ENCODE assay signal across 8 cellular contexts in genomic region chr18:63823516-63824219, GRCh38. TPM values are rescaled to one million over a fixed set of nuclear protein-coding genes. Genes with fewer than 3 reads are reported as not detected.
A peak's percentile ranks its signal among the peaks of the same experiment; 100 is the strongest.
DNase-seq lines count a peak whose midpoint lies in the region; ATAC-seq and TF ChIP-seq lines count a peak whose summit lies in the region.

No MANE protein-coding gene starts in this region.

- no peak overlapping the region for H3K4me3 ChIP-seq in hepatocyte
- H3K4me3 ChIP-seq in testis = no peak overlapping the region

- H3K27ac ChIP-seq in hepatocyte = no peak overlapping the region
- H3K27ac ChIP-seq in testis = no peak overlapping the region

- H3K4me2 ChIP-seq in hepatocyte = no peak overlapping the region

- no peaks in the 10 kb centered on the region for H3K9me2 ChIP-seq in hepatocyte (replicated peaks; ENCODE audit: insufficient read depth)

- H3K4me3 Mint-ChIP-seq in activated CD4-positive, alpha-beta T cell treated with anti-CD3 and anti-CD28 coated beads, Interleukin-2, amount 10 ng/mL, durations not matched to agents 24 days and 14 days = no peak overlapping the region

- H3K4me1 Mint-ChIP-seq in activated CD4-positive, alpha-beta T cell treated with anti-CD3 and anti-CD28 coated beads, Interleukin-2, amount 10 ng/mL, durations not matched to agents 24 days and 14 days = no peaks in the 10 kb centered on the region

- DNase-seq in activated effector memory CD4-positive, alpha-beta T cell treated with anti-CD3 and anti-CD28 coated beads, Interleukin-2, amount 50 U/mL, for 16 hours = peak; percentile 72
- DNase-seq in activated effector memory CD4-positive, alpha-beta T cell treated with Interleukin-2 at 50 U/mL for 16 hours = no peak
- peak; percentile 77 for DNase-seq in activated CD4-positive, alpha-beta T cell treated with anti-CD3 and anti-CD28 coated beads, Interleukin-2, amount 10 ng/mL, durations not matched to agents 24 days and 14 days
- no peak for DNase-seq in hepatocyte (ENCODE audit: low spot score)
- DNase-seq in testis = peak; percentile 56
- DNase-seq in activated gamma-delta T cell (lab: John Stamatoyannopoulos, UW) = no peak
- no peak for DNase-seq in NCI-H774 (lab: John Stamatoyannopoulos, UW)

- no peaks in the 10 kb centered on the region for H3K27me3 ChIP-seq in hepatocyte
- no peaks in the 10 kb centered on the region for H3K27me3 ChIP-seq in testis

- H3K27me3 Mint-ChIP-seq in activated CD4-positive, alpha-beta T cell treated with anti-CD3 and anti-CD28 coated beads, Interleukin-2, amount 10 ng/mL, durations not matched to agents 24 days and 14 days = peaks cover 12% of the 10 kb centered on the region

- no peaks in the 10 kb centered on the region for H3K79me2 ChIP-seq in hepatocyte

- ATAC-seq in GM21423 (IDR thresholded peaks at IDR 0.05; ENCODE audit: unreplicated experiment) = no peak

- no peaks in the 10 kb centered on the region for H3K9me3 ChIP-seq in hepatocyte (ENCODE audit: low read depth)
- H3K9me3 ChIP-seq in testis = no peaks in the 10 kb centered on the region

- no peak overlapping the region for H3K27ac Mint-ChIP-seq in activated CD4-positive, alpha-beta T cell treated with anti-CD3 and anti-CD28 coated beads, Interleukin-2, amount 10 ng/mL, durations not matched to agents 24 days and 14 days

- H3K36me3 Mint-ChIP-seq in activated CD4-positive, alpha-beta T cell treated with anti-CD3 and anti-CD28 coated beads, Interleukin-2, amount 10 ng/mL, durations not matched to agents 24 days and 14 days (ENCODE audit: low read depth) = no peaks in the 10 kb centered on the region

- H3K4me1 ChIP-seq in hepatocyte (ENCODE audit: insufficient read depth) = no peaks in the 10 kb centered on the region
- H3K4me1 ChIP-seq in testis = no peaks in the 10 kb centered on the region

- H2AFZ ChIP-seq in hepatocyte = no peak overlapping the region

- intact Hi-C loops in activated CD4-positive, alpha-beta T cell treated with anti-CD3 and anti-CD28 coated beads, Interleukin-2, amount 10 ng/mL, durations not matched to agents 24 days and 14 days (cut with micrococcal nuclease) = loop anchor here (1.0 to 2.0 kb wide), 3 partner anchors 21 to 156 kb away; no protein-coding TSS in a partner anchor
- intact Hi-C loops in testis (cut with DNase I; ENCODE audit: low total_unique reads) = no loop called here

- H4K20me1 ChIP-seq in hepatocyte (ENCODE audit: insufficient read depth, poor library complexity, severe bottlenecking) = no peaks in the 10 kb centered on the region

- no peak for TF ChIP-seq POLR2A in testis (IDR thresholded peaks at IDR 0.05)

- WGBS in hepatocyte (ENCODE audit: low lambda C conversion rate, missing lambda C conversion rate) = 76% methylated on average over 10 of the region's 10 CpGs
- WGBS in testis, 2 donors = 47 to 72% methylated on average over 10 of the region's 10 CpGs

- TF ChIP-seq CTCF in hepatocyte (IDR thresholded peaks at IDR 0.05; ENCODE audit: poor library complexity) = peak; percentile 30
- TF ChIP-seq CTCF in testis (IDR thresholded peaks at IDR 0.05) = peak in 1 of 3 experiments; percentile 56

- H3K36me3 ChIP-seq in hepatocyte (replicated peaks; ENCODE audit: insufficient read depth, low read depth) (no peaks in the 10 kb centered on the region), testis (ENCODE audit: low read depth, missing control alignments) (no peaks in the 10 kb centered on the region)

- H3K9me3 Mint-ChIP-seq in activated CD4-positive, alpha-beta T cell treated with anti-CD3 and anti-CD28 coated beads, Interleukin-2, amount 10 ng/mL, durations not matched to agents 24 days and 14 days = no peaks in the 10 kb centered on the region

RNA-seq across cellular contexts. Expression of gene SERPINB7, which starts 48.5 kb away (rescaled TPM):
- total RNA-seq in activated CD4-positive, alpha-beta T cell treated with anti-CD3 and anti-CD28 coated beads, Interleukin-2, amount 10 ng/mL, durations not matched to agents 24 days and 14 days = not detected in 2 replicates
- 0.10 and 0.36 TPM in 2 replicates for total RNA-seq in hepatocyte
- polyA plus RNA-seq in hepatocyte = 0.77 and 1.9 TPM in 2 replicates
- total RNA-seq in testis = under 1 TPM in 1 of 2 donors, not detected in 1; 0.25 TPM
- polyA plus RNA-seq in testis (ENCODE audit: insufficient read depth, low read depth, low replicate concordance) = 0.16 TPM

Comparison
In these comparisons a context has a peak if more than half of its experiments do, and no peak if none do; other contexts are left out.
1. DNase-seq: peak in activated effector memory CD4-positive, alpha-beta T cell treated with anti-CD3 and anti-CD28 coated beads, Interleukin-2, amount 50 U/mL, for 16 hours (single experiment), activated CD4-positive, alpha-beta T cell treated with anti-CD3 and anti-CD28 coated beads, Interleukin-2, amount 10 ng/mL, durations not matched to agents 24 days and 14 days (single experiment) and testis (single experiment); none in activated effector memory CD4-positive, alpha-beta T cell treated with Interleukin-2 at 50 U/mL for 16 hours (single experiment), hepatocyte (single experiment), activated gamma-delta T cell (single experiment) and NCI-H774 (single experiment).